Comparison of ENCODE assay signal across 8 cellular contexts in genomic region chr3:49006591-49007067, GRCh38.
DNase-seq lines count a peak whose midpoint lies in the region; ATAC-seq and TF ChIP-seq lines count a peak whose summit lies in the region.

No MANE protein-coding gene starts in this region.

- H3K27ac ChIP-seq in WERI-Rb-1, result peak overlapping the region; percentile 97
- H3K27ac ChIP-seq in neutrophil, result peak overlapping the region; percentile 89

- peak; percentile 3 for ATAC-seq in GM21526 (IDR thresholded peaks at IDR 0.05; ENCODE audit: low FRiP score, unreplicated experiment)
- no peak for ATAC-seq in HG02588 (IDR thresholded peaks at IDR 0.05; ENCODE audit: unreplicated experiment)
- ATAC-seq in GM18868 (IDR thresholded peaks at IDR 0.05; ENCODE audit: unreplicated experiment), result no peak

- TF ChIP-seq CTCF in WERI-Rb-1 (IDR thresholded peaks at IDR 0.05; ENCODE audit: low read depth, low read length) (no peak), foreskin fibroblast (IDR thresholded peaks at IDR 0.05; ENCODE audit: low read depth, low read length) (no peak), neutrophil (IDR thresholded peaks at IDR 0.05) (no peak)

- peaks cover 24 to 35% of the 10 kb centered on the region in 2 experiments for H3K4me1 ChIP-seq in neutrophil (ENCODE audit: control insufficient read depth in 1 of 2, insufficient read depth in 1 of 2, low read depth in 1 of 2, low read length in 1 of 2)

- peak; percentile 22 for DNase-seq in AG08395 (ENCODE audit: low spot score)
- DNase-seq in WERI-Rb-1, result no peak
- DNase-seq in foreskin fibroblast, result peak in 1 of 2 donors; percentile 75
- DNase-seq in NCI-H510A treated with DMSO at 0.1 percent for 48 hours (lab: John Stamatoyannopoulos, UW), result no peak

- H3K4me3 ChIP-seq in WERI-Rb-1 (ENCODE audit: low read depth, low read length), result peak overlapping the region; percentile 74
- peak overlapping the region; percentile 62 to 85 for H3K4me3 ChIP-seq in foreskin fibroblast (ENCODE audit: low read depth in 1 of 2, low read length in 2 of 2)
- peak overlapping the region; percentile 83 to 96 for H3K4me3 ChIP-seq in neutrophil (ENCODE audit: low read depth in 1 of 2, low read length in 1 of 2)

- H3K36me3 ChIP-seq in WERI-Rb-1 (peaks cover 26% of the 10 kb centered on the region), neutrophil (peaks cover 2% of the 10 kb centered on the region)

- H3K27me3 ChIP-seq in WERI-Rb-1 (ENCODE audit: insufficient read depth, low read depth, severe bottlenecking) (no peaks in the 10 kb centered on the region), neutrophil (no peaks in the 10 kb centered on the region)

- no peaks in the 10 kb centered on the region for H3K9me3 ChIP-seq in WERI-Rb-1 (ENCODE audit: severe bottlenecking)
- H3K9me3 ChIP-seq in neutrophil, result no peaks in the 10 kb centered on the region
